In the genomic region with DNA sequence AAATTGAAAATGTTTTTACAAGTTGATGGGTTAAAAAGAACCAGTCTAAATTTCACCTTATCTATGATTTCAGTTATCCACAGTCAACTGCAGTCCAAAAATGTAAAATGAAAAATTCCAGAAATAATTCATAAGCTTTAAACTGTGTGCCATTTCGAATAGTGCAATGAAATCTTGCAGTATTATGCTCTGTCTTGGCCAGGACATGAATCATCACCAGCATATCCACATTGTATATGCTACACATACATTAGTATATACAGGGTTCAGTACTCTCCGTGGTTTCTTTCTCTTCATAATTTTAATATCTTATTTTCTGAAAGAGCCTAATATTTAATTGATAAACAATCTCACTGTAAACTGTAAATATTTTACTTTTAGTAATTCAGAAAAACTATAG, we compare ENCODE assay signal across 2 cellular contexts.
TF ChIP-seq lines count a peak whose summit lies in the region.

No MANE protein-coding gene starts in this region.

TF ChIP-seq in SK-N-SH, 30 proteins besides CTCF, POLR2A, EP300 and RAD21:
- TF ChIP-seq JUND (IDR thresholded peaks at IDR 0.05) (0 out of 2 replicates have a peak, but pooled peaks have one; percentile 8), FOSL2 (IDR thresholded peaks at IDR 0.05; ENCODE audit: borderline replicate concordance, low read depth) (peak; percentile 52; the same call in 1 of the 2 replicates), NFIC (IDR thresholded peaks at IDR 0.05; ENCODE audit: borderline replicate concordance) (no peak), FOXJ3 (CRISPR knock-in tag; IDR thresholded peaks at IDR 0.05) (no peak)
TF ChIP-seq in SK-N-SH: peak in this region for 2.

TF ChIP-seq in endothelial cell of umbilical vein, 7 proteins besides CTCF, POLR2A, EP300 and RAD21:
- peak; percentile 28 for TF ChIP-seq FOS (IDR thresholded peaks at IDR 0.05; ENCODE audit: borderline replicate concordance, insufficient read depth, low read length)
- TF ChIP-seq, protein P1, sequence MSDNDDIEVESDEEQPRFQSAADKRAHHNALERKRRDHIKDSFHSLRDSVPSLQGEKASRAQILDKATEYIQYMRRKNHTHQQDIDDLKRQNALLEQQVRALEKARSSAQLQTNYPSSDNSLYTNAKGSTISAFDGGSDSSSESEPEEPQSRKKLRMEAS (IDR thresholded peaks at IDR 0.05; ENCODE audit: insufficient read depth, insufficient read length), result no peak
